Comparison of ENCODE assay signal across 2 cellular contexts in genomic region chr17:4896332-4897197, GRCh38.
TF ChIP-seq lines count a peak whose summit lies in the region.

No MANE protein-coding gene starts in this region.

TF ChIP-seq in IMR-90, 13 proteins besides CTCF, POLR2A, EP300 and RAD21:
- TF ChIP-seq RCOR1 (IDR thresholded peaks at IDR 0.05; ENCODE audit: insufficient replicate concordance, low read length), result no peak
- TF ChIP-seq, protein P1, sequence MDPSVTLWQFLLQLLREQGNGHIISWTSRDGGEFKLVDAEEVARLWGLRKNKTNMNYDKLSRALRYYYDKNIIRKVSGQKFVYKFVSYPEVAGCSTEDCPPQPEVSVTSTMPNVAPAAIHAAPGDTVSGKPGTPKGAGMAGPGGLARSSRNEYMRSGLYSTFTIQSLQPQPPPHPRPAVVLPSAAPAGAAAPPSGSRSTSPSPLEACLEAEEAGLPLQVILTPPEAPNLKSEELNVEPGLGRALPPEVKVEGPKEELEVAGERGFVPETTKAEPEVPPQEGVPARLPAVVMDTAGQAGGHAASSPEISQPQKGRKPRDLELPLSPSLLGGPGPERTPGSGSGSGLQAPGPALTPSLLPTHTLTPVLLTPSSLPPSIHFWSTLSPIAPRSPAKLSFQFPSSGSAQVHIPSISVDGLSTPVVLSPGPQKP (IDR thresholded peaks at IDR 0.05; ENCODE audit: borderline replicate concordance, low read depth, low read length), result no peak
- TF ChIP-seq USF2 (IDR thresholded peaks at IDR 0.05; ENCODE audit: low read depth, low read length), result no peak
- TF ChIP-seq NFE2L2 (IDR thresholded peaks at IDR 0.05; ENCODE audit: low read depth, low read length), result no peak
- no peak for TF ChIP-seq MXI1 (IDR thresholded peaks at IDR 0.05; ENCODE audit: borderline replicate concordance, low read depth, low read length)
- TF ChIP-seq MAZ (IDR thresholded peaks at IDR 0.05; ENCODE audit: borderline replicate concordance, low read depth, low read length), result no peak
- no peak for TF ChIP-seq RFX5 (IDR thresholded peaks at IDR 0.05; ENCODE audit: low read depth, low read length)
- TF ChIP-seq MAFK (IDR thresholded peaks at IDR 0.05; ENCODE audit: low read depth, low read length), result no peak
- no peak for TF ChIP-seq CEBPB (IDR thresholded peaks at IDR 0.05; ENCODE audit: low read depth, low read length)
- no peak for TF ChIP-seq BHLHE40 (IDR thresholded peaks at IDR 0.05; ENCODE audit: low read depth, low read length)
- no peak for TF ChIP-seq CHD1 (IDR thresholded peaks at IDR 0.05; ENCODE audit: low read depth, low read length)

TF ChIP-seq in H1, 55 proteins besides CTCF, POLR2A, EP300 and RAD21:
- TF ChIP-seq CTBP2 (IDR thresholded peaks at IDR 0.05; ENCODE audit: borderline replicate concordance, insufficient read depth, insufficient read length, low read length), result no peak
- no peak for TF ChIP-seq ASH2L (IDR thresholded peaks at IDR 0.05; ENCODE audit: low read length)
- no peak for TF ChIP-seq RBBP5 (IDR thresholded peaks at IDR 0.05; ENCODE audit: borderline replicate concordance, low read depth, low read length)
- TF ChIP-seq, protein P2, sequence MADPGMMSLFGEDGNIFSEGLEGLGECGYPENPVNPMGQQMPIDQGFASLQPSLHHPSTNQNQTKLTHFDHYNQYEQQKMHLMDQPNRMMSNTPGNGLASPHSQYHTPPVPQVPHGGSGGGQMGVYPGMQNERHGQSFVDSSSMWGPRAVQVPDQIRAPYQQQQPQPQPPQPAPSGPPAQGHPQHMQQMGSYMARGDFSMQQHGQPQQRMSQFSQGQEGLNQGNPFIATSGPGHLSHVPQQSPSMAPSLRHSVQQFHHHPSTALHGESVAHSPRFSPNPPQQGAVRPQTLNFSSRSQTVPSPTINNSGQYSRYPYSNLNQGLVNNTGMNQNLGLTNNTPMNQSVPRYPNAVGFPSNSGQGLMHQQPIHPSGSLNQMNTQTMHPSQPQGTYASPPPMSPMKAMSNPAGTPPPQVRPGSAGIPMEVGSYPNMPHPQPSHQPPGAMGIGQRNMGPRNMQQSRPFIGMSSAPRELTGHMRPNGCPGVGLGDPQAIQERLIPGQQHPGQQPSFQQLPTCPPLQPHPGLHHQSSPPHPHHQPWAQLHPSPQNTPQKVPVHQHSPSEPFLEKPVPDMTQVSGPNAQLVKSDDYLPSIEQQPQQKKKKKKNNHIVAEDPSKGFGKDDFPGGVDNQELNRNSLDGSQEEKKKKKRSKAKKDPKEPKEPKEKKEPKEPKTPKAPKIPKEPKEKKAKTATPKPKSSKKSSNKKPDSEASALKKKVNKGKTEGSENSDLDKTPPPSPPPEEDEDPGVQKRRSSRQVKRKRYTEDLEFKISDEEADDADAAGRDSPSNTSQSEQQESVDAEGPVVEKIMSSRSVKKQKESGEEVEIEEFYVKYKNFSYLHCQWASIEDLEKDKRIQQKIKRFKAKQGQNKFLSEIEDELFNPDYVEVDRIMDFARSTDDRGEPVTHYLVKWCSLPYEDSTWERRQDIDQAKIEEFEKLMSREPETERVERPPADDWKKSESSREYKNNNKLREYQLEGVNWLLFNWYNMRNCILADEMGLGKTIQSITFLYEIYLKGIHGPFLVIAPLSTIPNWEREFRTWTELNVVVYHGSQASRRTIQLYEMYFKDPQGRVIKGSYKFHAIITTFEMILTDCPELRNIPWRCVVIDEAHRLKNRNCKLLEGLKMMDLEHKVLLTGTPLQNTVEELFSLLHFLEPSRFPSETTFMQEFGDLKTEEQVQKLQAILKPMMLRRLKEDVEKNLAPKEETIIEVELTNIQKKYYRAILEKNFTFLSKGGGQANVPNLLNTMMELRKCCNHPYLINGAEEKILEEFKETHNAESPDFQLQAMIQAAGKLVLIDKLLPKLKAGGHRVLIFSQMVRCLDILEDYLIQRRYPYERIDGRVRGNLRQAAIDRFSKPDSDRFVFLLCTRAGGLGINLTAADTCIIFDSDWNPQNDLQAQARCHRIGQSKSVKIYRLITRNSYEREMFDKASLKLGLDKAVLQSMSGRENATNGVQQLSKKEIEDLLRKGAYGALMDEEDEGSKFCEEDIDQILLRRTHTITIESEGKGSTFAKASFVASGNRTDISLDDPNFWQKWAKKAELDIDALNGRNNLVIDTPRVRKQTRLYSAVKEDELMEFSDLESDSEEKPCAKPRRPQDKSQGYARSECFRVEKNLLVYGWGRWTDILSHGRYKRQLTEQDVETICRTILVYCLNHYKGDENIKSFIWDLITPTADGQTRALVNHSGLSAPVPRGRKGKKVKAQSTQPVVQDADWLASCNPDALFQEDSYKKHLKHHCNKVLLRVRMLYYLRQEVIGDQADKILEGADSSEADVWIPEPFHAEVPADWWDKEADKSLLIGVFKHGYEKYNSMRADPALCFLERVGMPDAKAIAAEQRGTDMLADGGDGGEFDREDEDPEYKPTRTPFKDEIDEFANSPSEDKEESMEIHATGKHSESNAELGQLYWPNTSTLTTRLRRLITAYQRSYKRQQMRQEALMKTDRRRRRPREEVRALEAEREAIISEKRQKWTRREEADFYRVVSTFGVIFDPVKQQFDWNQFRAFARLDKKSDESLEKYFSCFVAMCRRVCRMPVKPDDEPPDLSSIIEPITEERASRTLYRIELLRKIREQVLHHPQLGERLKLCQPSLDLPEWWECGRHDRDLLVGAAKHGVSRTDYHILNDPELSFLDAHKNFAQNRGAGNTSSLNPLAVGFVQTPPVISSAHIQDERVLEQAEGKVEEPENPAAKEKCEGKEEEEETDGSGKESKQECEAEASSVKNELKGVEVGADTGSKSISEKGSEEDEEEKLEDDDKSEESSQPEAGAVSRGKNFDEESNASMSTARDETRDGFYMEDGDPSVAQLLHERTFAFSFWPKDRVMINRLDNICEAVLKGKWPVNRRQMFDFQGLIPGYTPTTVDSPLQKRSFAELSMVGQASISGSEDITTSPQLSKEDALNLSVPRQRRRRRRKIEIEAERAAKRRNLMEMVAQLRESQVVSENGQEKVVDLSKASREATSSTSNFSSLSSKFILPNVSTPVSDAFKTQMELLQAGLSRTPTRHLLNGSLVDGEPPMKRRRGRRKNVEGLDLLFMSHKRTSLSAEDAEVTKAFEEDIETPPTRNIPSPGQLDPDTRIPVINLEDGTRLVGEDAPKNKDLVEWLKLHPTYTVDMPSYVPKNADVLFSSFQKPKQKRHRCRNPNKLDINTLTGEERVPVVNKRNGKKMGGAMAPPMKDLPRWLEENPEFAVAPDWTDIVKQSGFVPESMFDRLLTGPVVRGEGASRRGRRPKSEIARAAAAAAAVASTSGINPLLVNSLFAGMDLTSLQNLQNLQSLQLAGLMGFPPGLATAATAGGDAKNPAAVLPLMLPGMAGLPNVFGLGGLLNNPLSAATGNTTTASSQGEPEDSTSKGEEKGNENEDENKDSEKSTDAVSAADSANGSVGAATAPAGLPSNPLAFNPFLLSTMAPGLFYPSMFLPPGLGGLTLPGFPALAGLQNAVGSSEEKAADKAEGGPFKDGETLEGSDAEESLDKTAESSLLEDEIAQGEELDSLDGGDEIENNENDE (IDR thresholded peaks at IDR 0.05; ENCODE audit: insufficient replicate concordance, low read length), result no peak
- no peak for TF ChIP-seq CHD1 (IDR thresholded peaks at IDR 0.05; ENCODE audit: low read depth, low read length)
